ENCODE assay signal across 11 cellular contexts in genomic region chr19:48975947-48976847, GRCh38. TPM values are rescaled to one million over a fixed set of nuclear protein-coding genes. Genes with fewer than 3 reads are reported as not detected.
DNase-seq lines count a peak whose midpoint lies in the region; ATAC-seq and TF ChIP-seq lines count a peak whose summit lies in the region.
"Had no signal": no experiment of that assay in that cellular context is flagged by ENCODE, and none has a peak within 500 bp of the region (broad histone marks: within the 10 kb centered on the region; RNA-seq: fewer than 3 reads in every experiment).

No MANE protein-coding gene starts in this region.

- H3K27me3 ChIP-seq in GM23338 (ENCODE audit: insufficient read depth), result no peaks in the 10 kb centered on the region
- no peaks in the 10 kb centered on the region for H3K27me3 ChIP-seq in SU-DHL-6 (ENCODE audit: low read length)
- H3K27me3 ChIP-seq in aorta (ENCODE audit: control insufficient read depth in 1 of 2, insufficient read depth in 2 of 2, low read length in 1 of 2), result no peaks in the 10 kb centered on the region
- H3K27me3 ChIP-seq: adrenal gland, right atrium auricular region had no signal

- H3F3A ChIP-seq in GM23338 (replicated peaks; ENCODE audit: low read depth) (peaks cover 5% of the 10 kb centered on the region; the same call in 1 of the 2 replicates), SU-DHL-6 (ENCODE audit: insufficient read depth) (peaks cover 2% of the 10 kb centered on the region; the same call in 1 of the 2 replicates)

- 79 to 83% methylated on average over 13 of the region's 13 CpGs for WGBS in aorta, 2 donors

- H3K9me2 ChIP-seq in GM23338 (ENCODE audit: insufficient read depth), result no peaks in the 10 kb centered on the region
- no peaks in the 10 kb centered on the region for H3K9me2 ChIP-seq in SU-DHL-6 (replicated peaks; ENCODE audit: insufficient read depth, low read length)

- no peak overlapping the region for H3K4me3 ChIP-seq in GM23338
- H3K4me3 ChIP-seq in SU-DHL-6 (ENCODE audit: insufficient read depth, low read length, poor library complexity, severe bottlenecking), result no peak overlapping the region
- H3K4me3 ChIP-seq in fibroblast of villous mesenchyme (ENCODE audit: low read depth, low read length), result no peak overlapping the region
- H3K4me3 ChIP-seq in aorta (ENCODE audit: low read length in 2 of 2), result no peak overlapping the region
- H3K4me3 ChIP-seq: adrenal gland, right atrium auricular region had no signal

- no peak overlapping the region for H3K4me3 Mint-ChIP-seq in CD14-positive monocyte
- H3K4me3 Mint-ChIP-seq in GM23338, result no peak overlapping the region

- H3K36me3 Mint-ChIP-seq in CD14-positive monocyte (peaks cover 37 to 74% of the 10 kb centered on the region in 2 donors), GM23338 (ENCODE audit: low read depth) (peaks cover 32% of the 10 kb centered on the region)

- TF ChIP-seq CTCF in CD14-positive monocyte (IDR thresholded peaks at IDR 0.05) (peak; percentile 11), GM23338 (conservative IDR thresholded peaks at IDR 0.05; ENCODE audit: low read depth in 2 of 2) (no peak), SU-DHL-6 (IDR thresholded peaks at IDR 0.05; ENCODE audit: insufficient read depth, low read length, poor library complexity, severe bottlenecking) (no peak), fibroblast of villous mesenchyme (IDR thresholded peaks at IDR 0.05; ENCODE audit: insufficient read depth, low read depth, low read length) (peak; percentile 18)

- H3K79me2 ChIP-seq in GM23338 (replicated peaks; ENCODE audit: insufficient read depth) (no peaks in the 10 kb centered on the region), SU-DHL-6 (ENCODE audit: insufficient read depth, low read length) (no peaks in the 10 kb centered on the region)

- H3K27ac Mint-ChIP-seq in CD14-positive monocyte (peak overlapping the region in 3 of 7 donors; percentile 15 to 55 (median 31)), GM23338 (peak overlapping the region; percentile 44; the same call in 1 of the 2 replicates)

- no peak overlapping the region for H3K9ac ChIP-seq in SU-DHL-6 (ENCODE audit: low read length)

- H4K20me1 ChIP-seq in GM23338 (replicated peaks; ENCODE audit: insufficient read depth), result 0 out of 2 replicates have a peak, but pooled peaks cover 4% of the 10 kb centered on the region
- no peaks in the 10 kb centered on the region for H4K20me1 ChIP-seq in SU-DHL-6 (ENCODE audit: low read depth, low read length)

- DNase-seq in CD14-positive monocyte (ENCODE audit: low spot score) (no peak), GM23338 (ENCODE audit: low spot score) (peak; percentile 93), fibroblast of villous mesenchyme (ENCODE audit: low read depth) (no peak), aorta (no peak), SKM-1 treated with dmso at 0.1 percent for 144 hours (lab: John Stamatoyannopoulos, UW; ENCODE audit: unreplicated experiment) (no peak)

- H3K27me3 Mint-ChIP-seq in CD14-positive monocyte (ENCODE audit: low read depth in 3 of 3) (no peaks in the 10 kb centered on the region), GM23338 (ENCODE audit: insufficient read depth, low read depth, poor library complexity) (peaks cover 7% of the 10 kb centered on the region)

- H3K4me1 Mint-ChIP-seq in CD14-positive monocyte (no peaks in the 10 kb centered on the region), GM23338 (no peaks in the 10 kb centered on the region; the same call in 2 of the 3 replicates)

- peak; percentile 94 for ATAC-seq in GM23338
- no peak for ATAC-seq in HG03457 (IDR thresholded peaks at IDR 0.05; ENCODE audit: unreplicated experiment)
- no peak for ATAC-seq in aorta (ENCODE audit: low FRiP score)
- no peak for ATAC-seq in HG03520 (IDR thresholded peaks at IDR 0.05; ENCODE audit: unreplicated experiment)

- no peaks in the 10 kb centered on the region for H3K9me3 ChIP-seq in SU-DHL-6 (ENCODE audit: insufficient read depth, low read length)
- no peaks in the 10 kb centered on the region for H3K9me3 ChIP-seq in aorta (ENCODE audit: control insufficient read depth, low read length)
- H3K9me3 ChIP-seq: adrenal gland, right atrium auricular region had no signal

- peaks cover 4% of the 10 kb centered on the region; the same call in 1 of the 2 replicates for H3K36me3 ChIP-seq in GM23338 (ENCODE audit: insufficient read depth)
- H3K36me3 ChIP-seq in SU-DHL-6 (ENCODE audit: low read length), result no peaks in the 10 kb centered on the region
- peaks cover 0 to 4% of the 10 kb centered on the region in 2 donors for H3K36me3 ChIP-seq in aorta (ENCODE audit: control insufficient read depth in 1 of 2, insufficient read depth in 2 of 2, low read length in 1 of 2)

- H3K9me3 Mint-ChIP-seq in CD14-positive monocyte (peaks cover 0 to 2% (median 0%) of the 10 kb centered on the region in 7 donors), GM23338 (no peaks in the 10 kb centered on the region)

- no peaks in the 10 kb centered on the region for H3K4me1 ChIP-seq in GM23338 (ENCODE audit: insufficient read depth)
- H3K4me1 ChIP-seq in aorta (ENCODE audit: control insufficient read depth in 1 of 2, insufficient read depth in 2 of 2, low read length in 2 of 2), result no peaks in the 10 kb centered on the region

- H3K4me2 ChIP-seq in GM23338, result no peak overlapping the region
- H3K4me2 ChIP-seq in SU-DHL-6 (ENCODE audit: low read depth, low read length, poor library complexity, severe bottlenecking), result no peak overlapping the region

- intact Hi-C loops in CD14-positive monocyte (cut with micrococcal nuclease), result no loop called here
- intact Hi-C loops in aorta (cut with DNase I), result loop anchor here in 1 of 2 donors (10.0 kb wide), 1 partner anchor 331 kb away; the partner anchor contains the start of gene CA11

- H3K27ac ChIP-seq in GM23338 (ENCODE audit: low read depth) (no peak overlapping the region), SU-DHL-6 (ENCODE audit: low read depth, low read length) (no peak overlapping the region), aorta (ENCODE audit: low read depth in 1 of 2, low read length in 2 of 2) (no peak overlapping the region)

- H2AFZ ChIP-seq in GM23338 (no peak overlapping the region), SU-DHL-6 (ENCODE audit: low read depth, low read length, severe bottlenecking) (peak overlapping the region; percentile 67)

TF ChIP-seq in GM23338, 12 proteins besides CTCF, POLR2A, EP300 and RAD21:
- TF ChIP-seq CREB1 (CRISPR knock-in tag; IDR thresholded peaks at IDR 0.05; ENCODE audit: low read depth) (peak; percentile 89), ETS1 (IDR thresholded peaks at IDR 0.05) (peak; percentile 99), EZH2phosphoT487 (IDR thresholded peaks at IDR 0.05; ENCODE audit: unreplicated experiment) (no peak)

RNA-seq across cellular contexts. Expression of gene FTL, which starts 11.1 kb away (rescaled TPM):
- polyA plus RNA-seq in CD14-positive monocyte, result over 10,000 TPM; 23,650 to 26,681 TPM
- 1,625 and 2,064 TPM in 2 replicates for total RNA-seq in GM23338 (2014; rRNA removed; shearing (Covaris generic))
- polyA plus RNA-seq in GM23338 (2016; fragmentation: Nextera tagmentation; extraction: Ambion mirVana), result 5,278 and 5,436 TPM in 2 replicates
- 2,928 and 4,150 TPM in 2 replicates for total RNA-seq in fibroblast of villous mesenchyme
- total RNA-seq in aorta, result 1,000 to 10,000 TPM; 3,184 to 3,823 TPM
- over 10,000 TPM in 1 of 2 donors, 1,000 to 10,000 TPM in 1; 6,798 to 17,889 TPM for polyA plus RNA-seq in aorta

RNA-seq across cellular contexts. Expression of gene GYS1, which starts 16.9 kb away (rescaled TPM):
- polyA plus RNA-seq in CD14-positive monocyte (10 to 100 TPM; 13.3 to 21.3 TPM), GM23338 (2016; fragmentation: Nextera tagmentation; extraction: Ambion mirVana) (15.9 and 19.9 TPM in 2 replicates), aorta (10 to 100 TPM; 21.5 to 31.7 TPM)
- total RNA-seq in GM23338 (2014; rRNA removed; shearing (Covaris generic)), result 23.1 and 28.9 TPM in 2 replicates
- total RNA-seq in fibroblast of villous mesenchyme (39.6 and 43.2 TPM in 2 replicates), aorta (10 to 100 TPM; 47.5 to 61.9 TPM)

RNA-seq across cellular contexts. Expression of gene RUVBL2, which starts 17.5 kb away (rescaled TPM):
- polyA plus RNA-seq in CD14-positive monocyte, result 10 to 100 TPM; 40.1 to 41.9 TPM
- total RNA-seq in GM23338 (2014; rRNA removed; shearing (Covaris generic)), result 222 and 252 TPM in 2 replicates
- polyA plus RNA-seq in GM23338 (2016; fragmentation: Nextera tagmentation; extraction: Ambion mirVana), result 194 and 196 TPM in 2 replicates
- 162 and 176 TPM in 2 replicates for total RNA-seq in fibroblast of villous mesenchyme
- 10 to 100 TPM; 28.9 to 42.1 TPM for total RNA-seq in aorta
- polyA plus RNA-seq in aorta, result 10 to 100 TPM; 34.6 to 62.2 TPM

RNA-seq across cellular contexts. Expression of gene BAX, which starts 21.5 kb away (rescaled TPM):
- polyA plus RNA-seq in CD14-positive monocyte (10 to 100 TPM; 69.2 to 80.5 TPM), GM23338 (2016; fragmentation: Nextera tagmentation; extraction: Ambion mirVana) (168 and 179 TPM in 2 replicates), aorta (10 to 100 TPM; 81.4 to 83.9 TPM)
- 184 and 261 TPM in 2 replicates for total RNA-seq in GM23338 (2014; rRNA removed; shearing (Covaris generic))
- total RNA-seq in fibroblast of villous mesenchyme (65.4 and 85.9 TPM in 2 replicates), aorta (10 to 100 TPM; 69.6 to 79.9 TPM)

RNA-seq across cellular contexts. Expression of gene LHB, which starts 40.7 kb away (rescaled TPM):
- polyA plus RNA-seq in CD14-positive monocyte (not detected), GM23338 (2016; fragmentation: Nextera tagmentation; extraction: Ambion mirVana) (0.76 TPM in 1 of 2 replicates, not detected in the other), aorta (1 to 10 TPM; 1.8 to 2.2 TPM)
- 1.9 TPM in 1 of 2 replicates, not detected in the other for total RNA-seq in GM23338 (2014; rRNA removed; shearing (Covaris generic))
- total RNA-seq in fibroblast of villous mesenchyme (0.32 TPM in 1 of 2 replicates, not detected in the other), aorta (under 1 TPM in 1 of 2 donors, not detected in 1; 0.84 TPM)
- total RNA-seq: right atrium auricular region, RPMI7951 had no signal

Comparison
In these comparisons a context has a peak if more than half of its experiments do, and no peak if none do; other contexts are left out.
1. CTCF ChIP-seq: peak in CD14-positive monocyte (single experiment) and fibroblast of villous mesenchyme (single experiment); none in GM23338 (0 of 2) and SU-DHL-6 (single experiment).